In genomic region chr14:67050892-67051291, GRCh38 we compare ENCODE assay signal across 21 cellular contexts.
"Had no signal": no experiment of that assay in that cellular context is flagged by ENCODE, and none has a peak within 500 bp of the region (broad histone marks: within the 10 kb centered on the region; RNA-seq: fewer than 3 reads in every experiment).

No MANE protein-coding gene starts in this region.

- H3K4me1 Mint-ChIP-seq: activated CD4-positive, alpha-beta T cell treated with anti-CD3 and anti-CD28 coated beads, Interleukin-2, amount 10 ng/mL, durations not matched to agents 24 days and 14 days; activated naive CD4-positive, alpha-beta T cell treated with anti-CD3 and anti-CD28 coated beads, Interleukin-2, amount 50 U/mL, for 24 hours; activated naive CD8-positive, alpha-beta T cell treated with anti-CD3 and anti-CD28 coated beads, Interleukin-2, amount 10 ng/mL, durations not matched to agents 7 days and 5 days; activated T-helper 17 cell treated with anti-CD3 and anti-CD28 coated beads, Interleukin-2, amount 50 U/mL, for 72 hours; central memory CD8-positive, alpha-beta T cell had no signal

- H3K27ac Mint-ChIP-seq: activated CD4-positive, alpha-beta T cell treated with anti-CD3 and anti-CD28 coated beads, Interleukin-2, amount 10 ng/mL, durations not matched to agents 24 days and 14 days; activated CD8-positive, alpha-beta T cell treated with anti-CD3 and anti-CD28 coated beads for 36 hours; activated naive CD4-positive, alpha-beta T cell treated with anti-CD3 and anti-CD28 coated beads, Interleukin-2, amount 50 U/mL, for 24 hours; activated naive CD8-positive, alpha-beta T cell treated with anti-CD3 and anti-CD28 coated beads, Interleukin-2, amount 10 ng/mL, durations not matched to agents 7 days and 5 days; activated T-cell treated with anti-CD3 and anti-CD28 coated beads, Interleukin-2, amount 50 U/mL, for 72 hours; activated T-helper 17 cell treated with anti-CD3 and anti-CD28 coated beads, Interleukin-2, amount 50 U/mL, for 72 hours; T-helper 1 cell treated with Interleukin-12 subunit alpha and Interleukin-12 subunit beta and Interleukin-4 antibody, amounts not matched to agents 30 μg/mL and 1 μg/mL, for 36 hours; T-helper 2 cell treated with Interferon-gamma antibody and Interleukin-4, amounts not matched to agents 5 μg/mL and 100 μg/mL, for 36 hours had no signal

- H3K27me3 Mint-ChIP-seq: activated CD4-positive, alpha-beta T cell treated with anti-CD3 and anti-CD28 coated beads, Interleukin-2, amount 10 ng/mL, durations not matched to agents 24 days and 14 days; activated CD8-positive, alpha-beta T cell treated with anti-CD3 and anti-CD28 coated beads for 36 hours; activated naive CD4-positive, alpha-beta T cell treated with anti-CD3 and anti-CD28 coated beads, Interleukin-2, amount 50 U/mL, for 24 hours; activated naive CD8-positive, alpha-beta T cell treated with anti-CD3 and anti-CD28 coated beads, Interleukin-2, amount 10 ng/mL, durations not matched to agents 7 days and 5 days; activated T-helper 17 cell treated with anti-CD3 and anti-CD28 coated beads, Interleukin-2, amount 50 U/mL, for 72 hours; central memory CD8-positive, alpha-beta T cell had no signal

- DNase-seq: activated CD4-positive, alpha-beta T cell treated with anti-CD3 and anti-CD28 coated beads, Interleukin-2, amount 10 ng/mL, durations not matched to agents 24 days and 14 days; activated CD4-positive, alpha-beta T cell treated with anti-CD3 and anti-CD28 coated beads, Interleukin-2, amount 50 U/mL, for 4 hours; activated CD8-positive, alpha-beta T cell treated with anti-CD3 and anti-CD28 coated beads for 36 hours; activated effector memory CD4-positive, alpha-beta T cell treated with anti-CD3 and anti-CD28 coated beads, Interleukin-2, amount 50 U/mL, for 16 hours; activated naive CD4-positive, alpha-beta T cell; activated naive CD8-positive, alpha-beta T cell treated with anti-CD3 and anti-CD28 coated beads, Interleukin-2, amount 10 ng/mL, durations not matched to agents 7 days and 5 days; activated T-cell treated with anti-CD3 and anti-CD28 coated beads, Interleukin-2, amount 50 U/mL, for 1 hour; activated T-cell treated with anti-CD3 and anti-CD28 coated beads, Interleukin-2, amount 50 U/mL, for 72 hours; amygdala; NCI-H1092 treated with DMSO at 0.1 percent for 48 hours; NCI-H1417 treated with DMSO at 0.1 percent for 48 hours; NCI-H187 treated with DMSO at 0.1 percent for 48 hours; NCI-H2081; NCI-H524; SHP77; SK-N-SH had no signal

- H3K4me3 Mint-ChIP-seq: activated CD4-positive, alpha-beta T cell treated with anti-CD3 and anti-CD28 coated beads, Interleukin-2, amount 10 ng/mL, durations not matched to agents 24 days and 14 days; activated CD8-positive, alpha-beta T cell treated with anti-CD3 and anti-CD28 coated beads for 36 hours; activated naive CD4-positive, alpha-beta T cell treated with anti-CD3 and anti-CD28 coated beads, Interleukin-2, amount 50 U/mL, for 24 hours; activated naive CD8-positive, alpha-beta T cell treated with anti-CD3 and anti-CD28 coated beads, Interleukin-2, amount 10 ng/mL, durations not matched to agents 7 days and 5 days; activated T-cell treated with anti-CD3 and anti-CD28 coated beads, Interleukin-2, amount 50 U/mL, for 72 hours; activated T-helper 17 cell treated with anti-CD3 and anti-CD28 coated beads, Interleukin-2, amount 50 U/mL, for 72 hours; central memory CD8-positive, alpha-beta T cell; T-helper 1 cell treated with Interleukin-12 subunit alpha and Interleukin-12 subunit beta and Interleukin-4 antibody, amounts not matched to agents 30 μg/mL and 1 μg/mL, for 36 hours; T-helper 2 cell treated with Interferon-gamma antibody and Interleukin-4, amounts not matched to agents 5 μg/mL and 100 μg/mL, for 36 hours had no signal
